ENCODE assay signal across 8 cellular contexts in genomic region chr1:201020647-201021332, GRCh38. TPM values are rescaled to one million over a fixed set of nuclear protein-coding genes. Genes with fewer than 3 reads are reported as not detected.
DNase-seq lines count a peak whose midpoint lies in the region; ATAC-seq and TF ChIP-seq lines count a peak whose summit lies in the region.

No MANE protein-coding gene starts in this region.

- no peaks in the 10 kb centered on the region for H3K27me3 ChIP-seq in GM06990 (replicated peaks; ENCODE audit: control insufficient read depth, insufficient read depth, low read length)

- peak overlapping the region; percentile 8 for H3K4me3 ChIP-seq in GM06990 (replicated peaks; ENCODE audit: low read depth, low read length)

- intact Hi-C loops in activated T-helper 1 cell treated with anti-CD3 and anti-CD28 coated beads, Interleukin-12 subunit alpha, Interleukin-12 subunit beta, Interleukin-2, Interleukin-4 antibody, amounts not matched to agents 30 ng/mL and 10 ng/mL and 1 ng/mL, durations not matched to agents 14 hours and 24 hours and 36 hours (cut with micrococcal nuclease) = loop anchor here (10.0 kb wide), 2 partner anchors 934 to 1144 kb away; partner anchors contain the start of genes PTPN7 and TIMM17A
- intact Hi-C loops in Right ventricle myocardium inferior (cut with DNase I) = loop anchor here (5.0 kb wide), 1 partner anchor 48 kb away; no protein-coding TSS in a partner anchor

- no peaks in the 10 kb centered on the region for H3K27me3 Mint-ChIP-seq in activated T-helper 1 cell treated with anti-CD3 and anti-CD28 coated beads, Interleukin-12 subunit alpha, Interleukin-12 subunit beta, Interleukin-2, Interleukin-4 antibody, amounts not matched to agents 30 ng/mL and 10 ng/mL and 1 ng/mL, durations not matched to agents 14 hours and 24 hours and 36 hours (ENCODE audit: insufficient read depth)

- H3K36me3 ChIP-seq in GM06990 (ENCODE audit: control insufficient read depth, insufficient read depth, low read length) = no peaks in the 10 kb centered on the region

- TF ChIP-seq CTCF in GM06990 (IDR thresholded peaks at IDR 0.05; ENCODE audit: insufficient read depth, low read length, poor library complexity, severe bottlenecking) = peak; percentile 56

- peaks cover 86% of the 10 kb centered on the region for H3K4me1 Mint-ChIP-seq in activated T-helper 1 cell treated with anti-CD3 and anti-CD28 coated beads, Interleukin-12 subunit alpha, Interleukin-12 subunit beta, Interleukin-2, Interleukin-4 antibody, amounts not matched to agents 30 ng/mL and 10 ng/mL and 1 ng/mL, durations not matched to agents 14 hours and 24 hours and 36 hours (ENCODE audit: low read depth)

- H3K9me3 Mint-ChIP-seq in activated T-helper 1 cell treated with anti-CD3 and anti-CD28 coated beads, Interleukin-12 subunit alpha, Interleukin-12 subunit beta, Interleukin-2, Interleukin-4 antibody, amounts not matched to agents 30 ng/mL and 10 ng/mL and 1 ng/mL, durations not matched to agents 14 hours and 24 hours and 36 hours = no peaks in the 10 kb centered on the region

- ATAC-seq in HG03354 (IDR thresholded peaks at IDR 0.05; ENCODE audit: poor library complexity, severe bottlenecking, unreplicated experiment) = no peak
- ATAC-seq in Right ventricle myocardium inferior = no peak

- DNase-seq in GM06990 (ENCODE audit: extremely low read depth, insufficient read length) (no peak), MV-4-11 (lab: John Stamatoyannopoulos, UW) (peak; percentile 37), iPS-NIHi11 (ENCODE audit: low spot score) (peak; percentile 67), Right ventricle myocardium inferior (ENCODE audit: missing footprints) (no peak), NCI-H128 (lab: John Stamatoyannopoulos, UW; ENCODE audit: unreplicated experiment) (no peak)
- DNase-seq in activated T-helper 1 cell treated with anti-CD3 and anti-CD28 coated beads, Interleukin-12 subunit alpha, Interleukin-12 subunit beta, Interleukin-2, Interleukin-4 antibody, amounts not matched to agents 30 ng/mL and 10 ng/mL and 1 ng/mL, durations not matched to agents 14 hours and 24 hours and 36 hours (ENCODE audit: low spot score) = no peak

- peaks cover 14% of the 10 kb centered on the region for H3K36me3 Mint-ChIP-seq in activated T-helper 1 cell treated with anti-CD3 and anti-CD28 coated beads, Interleukin-12 subunit alpha, Interleukin-12 subunit beta, Interleukin-2, Interleukin-4 antibody, amounts not matched to agents 30 ng/mL and 10 ng/mL and 1 ng/mL, durations not matched to agents 14 hours and 24 hours and 36 hours (ENCODE audit: low read depth)

- H3K4me3 Mint-ChIP-seq in activated T-helper 1 cell treated with anti-CD3 and anti-CD28 coated beads, Interleukin-12 subunit alpha, Interleukin-12 subunit beta, Interleukin-2, Interleukin-4 antibody, amounts not matched to agents 30 ng/mL and 10 ng/mL and 1 ng/mL, durations not matched to agents 14 hours and 24 hours and 36 hours = peak overlapping the region; percentile 100

- H3K27ac Mint-ChIP-seq in activated T-helper 1 cell treated with anti-CD3 and anti-CD28 coated beads, Interleukin-12 subunit alpha, Interleukin-12 subunit beta, Interleukin-2, Interleukin-4 antibody, amounts not matched to agents 30 ng/mL and 10 ng/mL and 1 ng/mL, durations not matched to agents 14 hours and 24 hours and 36 hours = peak overlapping the region; percentile 99

- peak overlapping the region; percentile 36 for H3K27ac ChIP-seq in temporal lobe (ENCODE audit: low read depth, low read length)

RNA-seq across cellular contexts. Expression of gene KIF21B, which starts 2.7 kb away (rescaled TPM):
- 50.4 and 52.0 TPM in 2 replicates for total RNA-seq in activated T-helper 1 cell treated with anti-CD3 and anti-CD28 coated beads, Interleukin-12 subunit alpha, Interleukin-12 subunit beta, Interleukin-2, Interleukin-4 antibody, amounts not matched to agents 30 ng/mL and 10 ng/mL and 1 ng/mL, durations not matched to agents 14 hours and 24 hours and 36 hours
- total RNA-seq in temporal lobe (178 TPM), Right ventricle myocardium inferior (0.43 TPM)

Comparison
In these comparisons a context has a peak if more than half of its experiments do, and no peak if none do; other contexts are left out.
1. DNase-seq: peak in MV-4-11 (single experiment) and iPS-NIHi11 (single experiment); none in GM06990 (single experiment), activated T-helper 1 cell treated with anti-CD3 and anti-CD28 coated beads, Interleukin-12 subunit alpha, Interleukin-12 subunit beta, Interleukin-2, Interleukin-4 antibody, amounts not matched to agents 30 ng/mL and 10 ng/mL and 1 ng/mL, durations not matched to agents 14 hours and 24 hours and 36 hours (single experiment), Right ventricle myocardium inferior (single experiment) and NCI-H128 (single experiment).
2. RNA of gene KIF21B, which starts 2.7 kb away (total RNA-seq): 178 TPM in temporal lobe (single experiment) and 50.4 to 52.0 TPM in activated T-helper 1 cell treated with anti-CD3 and anti-CD28 coated beads, Interleukin-12 subunit alpha, Interleukin-12 subunit beta, Interleukin-2, Interleukin-4 antibody, amounts not matched to agents 30 ng/mL and 10 ng/mL and 1 ng/mL, durations not matched to agents 14 hours and 24 hours and 36 hours; 0.43 TPM in Right ventricle myocardium inferior (single experiment); every median in the first group is over 10 times any median in the second.